8 cellular contexts compared by ENCODE assay signal in the genomic region with DNA sequence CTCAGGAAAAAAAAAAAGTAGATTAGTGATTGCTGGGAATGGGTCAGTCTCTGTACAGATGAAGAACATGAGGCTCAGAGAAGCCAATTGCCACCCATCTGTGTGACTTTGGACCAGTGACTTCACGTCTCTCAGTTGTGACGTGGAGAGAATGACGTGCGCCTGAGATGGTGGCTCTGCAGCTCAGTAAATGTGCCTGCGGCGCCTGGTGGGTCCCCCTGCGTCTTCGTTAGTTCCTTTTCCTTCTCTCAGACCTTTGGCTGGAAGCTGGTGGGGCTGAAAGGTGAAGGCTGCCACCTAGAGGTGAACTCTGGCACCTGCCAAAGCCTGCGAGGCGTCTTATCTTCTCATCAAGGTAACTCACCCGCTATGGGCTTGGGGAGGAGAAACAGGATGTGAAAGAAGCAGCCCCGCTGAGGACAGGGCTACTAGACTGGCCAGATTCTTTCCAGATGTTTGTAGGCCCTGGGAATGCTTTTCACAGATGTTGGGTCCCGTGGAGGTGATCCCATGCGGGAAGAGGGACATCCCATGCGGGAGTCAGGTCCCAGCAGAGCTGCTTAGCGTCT. TPM values are rescaled to one million over a fixed set of nuclear protein-coding genes. Genes with fewer than 3 reads are reported as not detected.
DNase-seq lines count a peak whose midpoint lies in the region; ATAC-seq, FAIRE-seq and TF ChIP-seq lines count a peak whose summit lies in the region.

No MANE protein-coding gene starts in this region.

- H3K4me1 ChIP-seq in kidney (ENCODE audit: control insufficient read depth in 1 of 2, insufficient read depth in 1 of 2, low read depth in 1 of 2, low read length in 2 of 2): peaks cover 3 to 7% of the 10 kb centered on the region in 2 donors

- H3K27me3 Mint-ChIP-seq in MCF 10A (ENCODE audit: insufficient read depth, unreplicated experiment): no peaks in the 10 kb centered on the region

- no peaks in the 10 kb centered on the region for H3K27me3 ChIP-seq in WERI-Rb-1 (ENCODE audit: insufficient read depth, low read depth, severe bottlenecking)

- DNase-seq in AG08395 (ENCODE audit: low spot score) (peak; percentile 88), NCI-H345 treated with DMSO at 0.1 percent for 48 hours (lab: John Stamatoyannopoulos, UW; ENCODE audit: unreplicated experiment) (peak; percentile 80), WERI-Rb-1 (peak; percentile 94), MCF 10A (ENCODE audit: unreplicated experiment) (peak; percentile 90), kidney (peak; percentile 92)
- DNase-seq in stimulated activated CD4-positive, alpha-beta T cell treated with anti-CD3 and anti-CD28 coated beads, Interleukin-1b, Interleukin-23, amount 100 ng/mL, for 24 hours (ENCODE audit: low read depth in 4 of 4, low spot score in 1 of 4): peak; percentile 66 to 85 (median 78)

- no peak overlapping the region for H3K27ac Mint-ChIP-seq in MCF 10A (ENCODE audit: low read depth, unreplicated experiment)

- H3K9ac ChIP-seq in kidney (ENCODE audit: low read length in 2 of 2): no peak overlapping the region

- H3K4me3 Mint-ChIP-seq in MCF 10A (ENCODE audit: unreplicated experiment): no peak overlapping the region

- H3K9me3 Mint-ChIP-seq in MCF 10A (ENCODE audit: unreplicated experiment): no peaks in the 10 kb centered on the region

- H3K9me3 ChIP-seq in WERI-Rb-1 (ENCODE audit: severe bottlenecking) (no peaks in the 10 kb centered on the region), kidney (ENCODE audit: control insufficient read depth in 1 of 2, low read length in 2 of 2) (no peaks in the 10 kb centered on the region)

- no peak overlapping the region for H3K27ac ChIP-seq in WERI-Rb-1
- H3K27ac ChIP-seq in kidney (ENCODE audit: low read depth in 2 of 2, low read length in 2 of 2): no peak overlapping the region

- no TSS peak for BruUV-seq in MCF 10A (replicated peaks; lab: Mats Ljungman, UMichigan)

- ATAC-seq in GM19025 (IDR thresholded peaks at IDR 0.05; ENCODE audit: low read depth, unreplicated experiment) (peak; percentile 72), HG03280 (IDR thresholded peaks at IDR 0.05; ENCODE audit: unreplicated experiment) (peak; percentile 79)

- H3K36me3 Mint-ChIP-seq in MCF 10A (ENCODE audit: insufficient read depth, unreplicated experiment): no peaks in the 10 kb centered on the region

- FAIRE-seq in kidney (lab: Jason Lieb, UNC): no peak

- CTCF ChIA-PET in MCF 10A (lab: Yijun Ruan, JAX): interaction anchor here (0.6 to 21.7 kb wide), 30 partner anchors 8 to 429 kb away, joined by 3 to 472 read pairs (median 4); a partner anchor contains a TSS

- TF ChIP-seq CTCF in WERI-Rb-1 (IDR thresholded peaks at IDR 0.05; ENCODE audit: low read depth, low read length): peak; percentile 90
- peak; percentile 91 for TF ChIP-seq CTCF in MCF 10A (IDR thresholded peaks at IDR 0.05; ENCODE audit: unreplicated experiment)
- TF ChIP-seq CTCF in kidney (IDR thresholded peaks at IDR 0.05; ENCODE audit: borderline replicate concordance, extremely low read depth, insufficient read depth): peak; percentile 88

- H3K36me3 ChIP-seq in WERI-Rb-1 (no peaks in the 10 kb centered on the region), kidney (ENCODE audit: control insufficient read depth in 1 of 2, insufficient read depth in 2 of 2, low read length in 2 of 2) (no peaks in the 10 kb centered on the region)

- H3K4me3 ChIP-seq in WERI-Rb-1 (ENCODE audit: low read depth, low read length) (no peak overlapping the region), kidney (ENCODE audit: low read length in 2 of 2) (peak overlapping the region; percentile 30 to 42)

- POLR2A ChIA-PET in MCF 10A (lab: Yijun Ruan, JAX): interaction anchor here (0.5 to 2.0 kb wide), 10 partner anchors 9 to 532 kb away, joined by 3 to 26 read pairs (median 4); a partner anchor contains a TSS

- peaks cover 18% of the 10 kb centered on the region for H3K4me1 Mint-ChIP-seq in MCF 10A (ENCODE audit: insufficient read depth, unreplicated experiment)

- intact Hi-C loops in MCF 10A (cut with micrococcal nuclease): loop anchor here (1.0 to 10.0 kb wide), 6 partner anchors 42 to 563 kb away; a partner anchor contains a TSS
- intact Hi-C loops in kidney (cut with DNase I): loop anchor here (5.0 kb wide), 2 partner anchors 42 to 98 kb away; no protein-coding TSS in a partner anchor

RNA-seq across cellular contexts. Expression of a gene that starts 8.7 kb away (rescaled TPM):
- total RNA-seq in MCF 10A (2022) (0.32 and 0.89 TPM in 2 replicates), kidney (0.50 TPM)
- polyA plus RNA-seq in kidney (ENCODE audit: insufficient read depth, low read depth, low replicate concordance): not detected

RNA-seq across cellular contexts. Expression of a gene that starts 19.5 kb away (rescaled TPM):
- total RNA-seq in MCF 10A (2022): 15.7 and 34.8 TPM in 2 replicates
- total RNA-seq in kidney: 97.8 TPM
- polyA plus RNA-seq in kidney (ENCODE audit: insufficient read depth, low read depth, low replicate concordance): 157 TPM

RNA-seq across cellular contexts. Expression of a gene that starts 55.8 kb away (rescaled TPM):
- 11.1 and 11.2 TPM in 2 replicates for total RNA-seq in MCF 10A (2022)
- 37.8 TPM for total RNA-seq in kidney
- 29.9 TPM for polyA plus RNA-seq in kidney (ENCODE audit: insufficient read depth, low read depth, low replicate concordance)
